ENCODE assay signal across 1 cellular context in the genomic region with DNA sequence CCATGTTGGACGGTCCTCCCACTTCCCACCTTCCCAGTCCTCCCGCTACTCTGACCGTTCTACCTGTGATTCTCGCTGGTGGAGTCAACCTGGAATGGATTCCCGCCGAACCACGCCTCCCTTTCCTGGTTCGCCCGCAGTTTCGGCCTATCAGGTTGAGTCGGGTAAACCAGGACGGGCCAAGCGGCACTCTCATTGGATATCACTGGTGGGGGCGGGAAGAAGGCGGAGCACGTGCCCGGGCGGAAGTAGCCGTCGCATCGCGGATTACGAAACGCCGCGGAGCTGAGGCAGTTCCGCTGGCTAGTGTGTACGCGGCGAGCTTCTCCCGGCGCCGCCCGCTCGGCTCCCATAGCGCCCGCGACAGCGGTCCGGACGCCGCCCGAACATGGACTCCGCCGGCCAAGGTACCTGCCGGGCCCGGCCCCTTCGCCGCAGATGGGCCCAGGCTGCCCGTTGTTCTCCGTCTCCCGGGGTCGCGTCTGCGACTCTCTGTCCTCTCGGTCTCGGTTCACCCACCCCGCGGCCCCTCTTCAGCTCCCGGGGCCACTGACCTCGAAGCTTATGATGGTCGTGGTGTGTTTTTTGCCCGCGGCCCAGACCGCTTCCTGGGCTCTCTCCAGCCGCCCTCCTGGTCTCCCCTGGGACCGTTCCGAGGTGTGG.
TF ChIP-seq lines count a peak whose summit lies in the region.

A gene (plus strand): TSS at position 293 of the 663 bp plus-strand sequence. CDS start 96 bp downstream, at position 389.

TF ChIP-seq in K562, 482 proteins besides CTCF, POLR2A, EP300 and RAD21 (continued from another document and continues in another):
- TF ChIP-seq, protein P1, sequence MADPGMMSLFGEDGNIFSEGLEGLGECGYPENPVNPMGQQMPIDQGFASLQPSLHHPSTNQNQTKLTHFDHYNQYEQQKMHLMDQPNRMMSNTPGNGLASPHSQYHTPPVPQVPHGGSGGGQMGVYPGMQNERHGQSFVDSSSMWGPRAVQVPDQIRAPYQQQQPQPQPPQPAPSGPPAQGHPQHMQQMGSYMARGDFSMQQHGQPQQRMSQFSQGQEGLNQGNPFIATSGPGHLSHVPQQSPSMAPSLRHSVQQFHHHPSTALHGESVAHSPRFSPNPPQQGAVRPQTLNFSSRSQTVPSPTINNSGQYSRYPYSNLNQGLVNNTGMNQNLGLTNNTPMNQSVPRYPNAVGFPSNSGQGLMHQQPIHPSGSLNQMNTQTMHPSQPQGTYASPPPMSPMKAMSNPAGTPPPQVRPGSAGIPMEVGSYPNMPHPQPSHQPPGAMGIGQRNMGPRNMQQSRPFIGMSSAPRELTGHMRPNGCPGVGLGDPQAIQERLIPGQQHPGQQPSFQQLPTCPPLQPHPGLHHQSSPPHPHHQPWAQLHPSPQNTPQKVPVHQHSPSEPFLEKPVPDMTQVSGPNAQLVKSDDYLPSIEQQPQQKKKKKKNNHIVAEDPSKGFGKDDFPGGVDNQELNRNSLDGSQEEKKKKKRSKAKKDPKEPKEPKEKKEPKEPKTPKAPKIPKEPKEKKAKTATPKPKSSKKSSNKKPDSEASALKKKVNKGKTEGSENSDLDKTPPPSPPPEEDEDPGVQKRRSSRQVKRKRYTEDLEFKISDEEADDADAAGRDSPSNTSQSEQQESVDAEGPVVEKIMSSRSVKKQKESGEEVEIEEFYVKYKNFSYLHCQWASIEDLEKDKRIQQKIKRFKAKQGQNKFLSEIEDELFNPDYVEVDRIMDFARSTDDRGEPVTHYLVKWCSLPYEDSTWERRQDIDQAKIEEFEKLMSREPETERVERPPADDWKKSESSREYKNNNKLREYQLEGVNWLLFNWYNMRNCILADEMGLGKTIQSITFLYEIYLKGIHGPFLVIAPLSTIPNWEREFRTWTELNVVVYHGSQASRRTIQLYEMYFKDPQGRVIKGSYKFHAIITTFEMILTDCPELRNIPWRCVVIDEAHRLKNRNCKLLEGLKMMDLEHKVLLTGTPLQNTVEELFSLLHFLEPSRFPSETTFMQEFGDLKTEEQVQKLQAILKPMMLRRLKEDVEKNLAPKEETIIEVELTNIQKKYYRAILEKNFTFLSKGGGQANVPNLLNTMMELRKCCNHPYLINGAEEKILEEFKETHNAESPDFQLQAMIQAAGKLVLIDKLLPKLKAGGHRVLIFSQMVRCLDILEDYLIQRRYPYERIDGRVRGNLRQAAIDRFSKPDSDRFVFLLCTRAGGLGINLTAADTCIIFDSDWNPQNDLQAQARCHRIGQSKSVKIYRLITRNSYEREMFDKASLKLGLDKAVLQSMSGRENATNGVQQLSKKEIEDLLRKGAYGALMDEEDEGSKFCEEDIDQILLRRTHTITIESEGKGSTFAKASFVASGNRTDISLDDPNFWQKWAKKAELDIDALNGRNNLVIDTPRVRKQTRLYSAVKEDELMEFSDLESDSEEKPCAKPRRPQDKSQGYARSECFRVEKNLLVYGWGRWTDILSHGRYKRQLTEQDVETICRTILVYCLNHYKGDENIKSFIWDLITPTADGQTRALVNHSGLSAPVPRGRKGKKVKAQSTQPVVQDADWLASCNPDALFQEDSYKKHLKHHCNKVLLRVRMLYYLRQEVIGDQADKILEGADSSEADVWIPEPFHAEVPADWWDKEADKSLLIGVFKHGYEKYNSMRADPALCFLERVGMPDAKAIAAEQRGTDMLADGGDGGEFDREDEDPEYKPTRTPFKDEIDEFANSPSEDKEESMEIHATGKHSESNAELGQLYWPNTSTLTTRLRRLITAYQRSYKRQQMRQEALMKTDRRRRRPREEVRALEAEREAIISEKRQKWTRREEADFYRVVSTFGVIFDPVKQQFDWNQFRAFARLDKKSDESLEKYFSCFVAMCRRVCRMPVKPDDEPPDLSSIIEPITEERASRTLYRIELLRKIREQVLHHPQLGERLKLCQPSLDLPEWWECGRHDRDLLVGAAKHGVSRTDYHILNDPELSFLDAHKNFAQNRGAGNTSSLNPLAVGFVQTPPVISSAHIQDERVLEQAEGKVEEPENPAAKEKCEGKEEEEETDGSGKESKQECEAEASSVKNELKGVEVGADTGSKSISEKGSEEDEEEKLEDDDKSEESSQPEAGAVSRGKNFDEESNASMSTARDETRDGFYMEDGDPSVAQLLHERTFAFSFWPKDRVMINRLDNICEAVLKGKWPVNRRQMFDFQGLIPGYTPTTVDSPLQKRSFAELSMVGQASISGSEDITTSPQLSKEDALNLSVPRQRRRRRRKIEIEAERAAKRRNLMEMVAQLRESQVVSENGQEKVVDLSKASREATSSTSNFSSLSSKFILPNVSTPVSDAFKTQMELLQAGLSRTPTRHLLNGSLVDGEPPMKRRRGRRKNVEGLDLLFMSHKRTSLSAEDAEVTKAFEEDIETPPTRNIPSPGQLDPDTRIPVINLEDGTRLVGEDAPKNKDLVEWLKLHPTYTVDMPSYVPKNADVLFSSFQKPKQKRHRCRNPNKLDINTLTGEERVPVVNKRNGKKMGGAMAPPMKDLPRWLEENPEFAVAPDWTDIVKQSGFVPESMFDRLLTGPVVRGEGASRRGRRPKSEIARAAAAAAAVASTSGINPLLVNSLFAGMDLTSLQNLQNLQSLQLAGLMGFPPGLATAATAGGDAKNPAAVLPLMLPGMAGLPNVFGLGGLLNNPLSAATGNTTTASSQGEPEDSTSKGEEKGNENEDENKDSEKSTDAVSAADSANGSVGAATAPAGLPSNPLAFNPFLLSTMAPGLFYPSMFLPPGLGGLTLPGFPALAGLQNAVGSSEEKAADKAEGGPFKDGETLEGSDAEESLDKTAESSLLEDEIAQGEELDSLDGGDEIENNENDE (IDR thresholded peaks at IDR 0.05; ENCODE audit: low read depth, low read length) = no peak
- TF ChIP-seq ZNF766 (CRISPR knock-in tag; conservative IDR thresholded peaks at IDR 0.05) = no peak
- 0 out of 2 replicates have a peak, but pooled peaks have one; percentile 17 for TF ChIP-seq MAFF (IDR thresholded peaks at IDR 0.05; ENCODE audit: low read length)
- TF ChIP-seq, protein P2, sequence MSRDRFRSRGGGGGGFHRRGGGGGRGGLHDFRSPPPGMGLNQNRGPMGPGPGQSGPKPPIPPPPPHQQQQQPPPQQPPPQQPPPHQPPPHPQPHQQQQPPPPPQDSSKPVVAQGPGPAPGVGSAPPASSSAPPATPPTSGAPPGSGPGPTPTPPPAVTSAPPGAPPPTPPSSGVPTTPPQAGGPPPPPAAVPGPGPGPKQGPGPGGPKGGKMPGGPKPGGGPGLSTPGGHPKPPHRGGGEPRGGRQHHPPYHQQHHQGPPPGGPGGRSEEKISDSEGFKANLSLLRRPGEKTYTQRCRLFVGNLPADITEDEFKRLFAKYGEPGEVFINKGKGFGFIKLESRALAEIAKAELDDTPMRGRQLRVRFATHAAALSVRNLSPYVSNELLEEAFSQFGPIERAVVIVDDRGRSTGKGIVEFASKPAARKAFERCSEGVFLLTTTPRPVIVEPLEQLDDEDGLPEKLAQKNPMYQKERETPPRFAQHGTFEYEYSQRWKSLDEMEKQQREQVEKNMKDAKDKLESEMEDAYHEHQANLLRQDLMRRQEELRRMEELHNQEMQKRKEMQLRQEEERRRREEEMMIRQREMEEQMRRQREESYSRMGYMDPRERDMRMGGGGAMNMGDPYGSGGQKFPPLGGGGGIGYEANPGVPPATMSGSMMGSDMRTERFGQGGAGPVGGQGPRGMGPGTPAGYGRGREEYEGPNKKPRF (IDR thresholded peaks at IDR 0.05; ENCODE audit: low read depth, low read length) = no peak
- no peak for TF ChIP-seq SMARCA4 (IDR thresholded peaks at IDR 0.05)
- no peak for TF ChIP-seq BRD4 (IDR thresholded peaks at IDR 0.05)
- TF ChIP-seq, protein P3, sequence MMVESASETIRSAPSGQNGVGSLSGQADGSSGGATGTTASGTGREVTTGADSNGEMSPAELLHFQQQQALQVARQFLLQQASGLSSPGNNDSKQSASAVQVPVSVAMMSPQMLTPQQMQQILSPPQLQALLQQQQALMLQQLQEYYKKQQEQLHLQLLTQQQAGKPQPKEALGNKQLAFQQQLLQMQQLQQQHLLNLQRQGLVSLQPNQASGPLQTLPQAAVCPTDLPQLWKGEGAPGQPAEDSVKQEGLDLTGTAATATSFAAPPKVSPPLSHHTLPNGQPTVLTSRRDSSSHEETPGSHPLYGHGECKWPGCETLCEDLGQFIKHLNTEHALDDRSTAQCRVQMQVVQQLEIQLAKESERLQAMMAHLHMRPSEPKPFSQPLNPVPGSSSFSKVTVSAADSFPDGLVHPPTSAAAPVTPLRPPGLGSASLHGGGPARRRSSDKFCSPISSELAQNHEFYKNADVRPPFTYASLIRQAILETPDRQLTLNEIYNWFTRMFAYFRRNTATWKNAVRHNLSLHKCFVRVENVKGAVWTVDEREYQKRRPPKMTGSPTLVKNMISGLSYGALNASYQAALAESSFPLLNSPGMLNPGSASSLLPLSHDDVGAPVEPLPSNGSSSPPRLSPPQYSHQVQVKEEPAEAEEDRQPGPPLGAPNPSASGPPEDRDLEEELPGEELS (CRISPR knock-in tag; IDR thresholded peaks at IDR 0.05; ENCODE audit: borderline replicate concordance) = no peak
- TF ChIP-seq, protein P4, sequence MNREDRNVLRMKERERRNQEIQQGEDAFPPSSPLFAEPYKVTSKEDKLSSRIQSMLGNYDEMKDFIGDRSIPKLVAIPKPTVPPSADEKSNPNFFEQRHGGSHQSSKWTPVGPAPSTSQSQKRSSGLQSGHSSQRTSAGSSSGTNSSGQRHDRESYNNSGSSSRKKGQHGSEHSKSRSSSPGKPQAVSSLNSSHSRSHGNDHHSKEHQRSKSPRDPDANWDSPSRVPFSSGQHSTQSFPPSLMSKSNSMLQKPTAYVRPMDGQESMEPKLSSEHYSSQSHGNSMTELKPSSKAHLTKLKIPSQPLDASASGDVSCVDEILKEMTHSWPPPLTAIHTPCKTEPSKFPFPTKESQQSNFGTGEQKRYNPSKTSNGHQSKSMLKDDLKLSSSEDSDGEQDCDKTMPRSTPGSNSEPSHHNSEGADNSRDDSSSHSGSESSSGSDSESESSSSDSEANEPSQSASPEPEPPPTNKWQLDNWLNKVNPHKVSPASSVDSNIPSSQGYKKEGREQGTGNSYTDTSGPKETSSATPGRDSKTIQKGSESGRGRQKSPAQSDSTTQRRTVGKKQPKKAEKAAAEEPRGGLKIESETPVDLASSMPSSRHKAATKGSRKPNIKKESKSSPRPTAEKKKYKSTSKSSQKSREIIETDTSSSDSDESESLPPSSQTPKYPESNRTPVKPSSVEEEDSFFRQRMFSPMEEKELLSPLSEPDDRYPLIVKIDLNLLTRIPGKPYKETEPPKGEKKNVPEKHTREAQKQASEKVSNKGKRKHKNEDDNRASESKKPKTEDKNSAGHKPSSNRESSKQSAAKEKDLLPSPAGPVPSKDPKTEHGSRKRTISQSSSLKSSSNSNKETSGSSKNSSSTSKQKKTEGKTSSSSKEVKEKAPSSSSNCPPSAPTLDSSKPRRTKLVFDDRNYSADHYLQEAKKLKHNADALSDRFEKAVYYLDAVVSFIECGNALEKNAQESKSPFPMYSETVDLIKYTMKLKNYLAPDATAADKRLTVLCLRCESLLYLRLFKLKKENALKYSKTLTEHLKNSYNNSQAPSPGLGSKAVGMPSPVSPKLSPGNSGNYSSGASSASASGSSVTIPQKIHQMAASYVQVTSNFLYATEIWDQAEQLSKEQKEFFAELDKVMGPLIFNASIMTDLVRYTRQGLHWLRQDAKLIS (CRISPR knock-in tag; IDR thresholded peaks at IDR 0.05) = peak; percentile 14; the same call in 1 of the 2 replicates
- TF ChIP-seq, protein P5, sequence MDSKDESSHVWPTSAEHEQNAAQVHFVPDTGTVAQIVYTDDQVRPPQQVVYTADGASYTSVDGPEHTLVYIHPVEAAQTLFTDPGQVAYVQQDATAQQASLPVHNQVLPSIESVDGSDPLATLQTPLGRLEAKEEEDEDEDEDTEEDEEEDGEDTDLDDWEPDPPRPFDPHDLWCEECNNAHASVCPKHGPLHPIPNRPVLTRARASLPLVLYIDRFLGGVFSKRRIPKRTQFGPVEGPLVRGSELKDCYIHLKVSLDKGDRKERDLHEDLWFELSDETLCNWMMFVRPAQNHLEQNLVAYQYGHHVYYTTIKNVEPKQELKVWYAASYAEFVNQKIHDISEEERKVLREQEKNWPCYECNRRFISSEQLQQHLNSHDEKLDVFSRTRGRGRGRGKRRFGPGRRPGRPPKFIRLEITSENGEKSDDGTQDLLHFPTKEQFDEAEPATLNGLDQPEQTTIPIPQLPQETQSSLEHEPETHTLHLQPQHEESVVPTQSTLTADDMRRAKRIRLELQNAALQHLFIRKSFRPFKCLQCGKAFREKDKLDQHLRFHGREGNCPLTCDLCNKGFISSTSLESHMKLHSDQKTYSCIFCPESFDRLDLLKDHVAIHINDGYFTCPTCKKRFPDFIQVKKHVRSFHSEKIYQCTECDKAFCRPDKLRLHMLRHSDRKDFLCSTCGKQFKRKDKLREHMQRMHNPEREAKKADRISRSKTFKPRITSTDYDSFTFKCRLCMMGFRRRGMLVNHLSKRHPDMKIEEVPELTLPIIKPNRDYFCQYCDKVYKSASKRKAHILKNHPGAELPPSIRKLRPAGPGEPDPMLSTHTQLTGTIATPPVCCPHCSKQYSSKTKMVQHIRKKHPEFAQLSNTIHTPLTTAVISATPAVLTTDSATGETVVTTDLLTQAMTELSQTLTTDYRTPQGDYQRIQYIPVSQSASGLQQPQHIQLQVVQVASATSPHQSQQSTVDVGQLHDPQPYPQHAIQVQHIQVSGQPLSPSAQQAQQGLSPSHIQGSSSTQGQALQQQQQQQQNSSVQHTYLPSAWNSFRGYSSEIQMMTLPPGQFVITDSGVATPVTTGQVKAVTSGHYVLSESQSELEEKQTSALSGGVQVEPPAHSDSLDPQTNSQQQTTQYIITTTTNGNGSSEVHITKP (IDR thresholded peaks at IDR 0.05; ENCODE audit: partially characterized antibody) = peak; percentile 72
- peak; percentile 78 for TF ChIP-seq CCNT2 (IDR thresholded peaks at IDR 0.05; ENCODE audit: borderline replicate concordance, extremely low read depth, insufficient read length, low read depth, low read length)
- TF ChIP-seq KLF10 (CRISPR knock-in tag; IDR thresholded peaks at IDR 0.05) = no peak
- TF ChIP-seq SMAD3 (CRISPR knock-in tag; conservative IDR thresholded peaks at IDR 0.05) = no peak
- no peak for TF ChIP-seq ZNF696 (CRISPR knock-in tag; conservative IDR thresholded peaks at IDR 0.05)
- TF ChIP-seq CHD4 (IDR thresholded peaks at IDR 0.05; ENCODE audit: insufficient read depth, insufficient replicate concordance, low read depth, low read length, poor library complexity, severe bottlenecking) = no peak
- no peak for TF ChIP-seq IRF2 (CRISPR knock-in tag; IDR thresholded peaks at IDR 0.05)
- TF ChIP-seq MTA3 (IDR thresholded peaks at IDR 0.05; ENCODE audit: borderline replicate concordance) = 0 out of 2 replicates have a peak, but pooled peaks have one; percentile 89
- peak; percentile 99 for TF ChIP-seq POLR2G (IDR thresholded peaks at IDR 0.05; ENCODE audit: low read depth, low read length)
- TF ChIP-seq, protein P6, sequence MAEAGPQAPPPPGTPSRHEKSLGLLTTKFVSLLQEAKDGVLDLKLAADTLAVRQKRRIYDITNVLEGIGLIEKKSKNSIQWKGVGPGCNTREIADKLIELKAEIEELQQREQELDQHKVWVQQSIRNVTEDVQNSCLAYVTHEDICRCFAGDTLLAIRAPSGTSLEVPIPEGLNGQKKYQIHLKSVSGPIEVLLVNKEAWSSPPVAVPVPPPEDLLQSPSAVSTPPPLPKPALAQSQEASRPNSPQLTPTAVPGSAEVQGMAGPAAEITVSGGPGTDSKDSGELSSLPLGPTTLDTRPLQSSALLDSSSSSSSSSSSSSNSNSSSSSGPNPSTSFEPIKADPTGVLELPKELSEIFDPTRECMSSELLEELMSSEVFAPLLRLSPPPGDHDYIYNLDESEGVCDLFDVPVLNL (CRISPR knock-in tag; IDR thresholded peaks at IDR 0.05; ENCODE audit: low read depth) = peak; percentile 80; the same call in 1 of the 2 replicates
- no peak for TF ChIP-seq NR2F6 (CRISPR knock-in tag; IDR thresholded peaks at IDR 0.05)
- no peak; the same call in 1 of the 2 replicates for TF ChIP-seq TRIM28 (IDR thresholded peaks at IDR 0.05)
